21 cellular contexts compared by ENCODE assay signal in the genomic region with DNA sequence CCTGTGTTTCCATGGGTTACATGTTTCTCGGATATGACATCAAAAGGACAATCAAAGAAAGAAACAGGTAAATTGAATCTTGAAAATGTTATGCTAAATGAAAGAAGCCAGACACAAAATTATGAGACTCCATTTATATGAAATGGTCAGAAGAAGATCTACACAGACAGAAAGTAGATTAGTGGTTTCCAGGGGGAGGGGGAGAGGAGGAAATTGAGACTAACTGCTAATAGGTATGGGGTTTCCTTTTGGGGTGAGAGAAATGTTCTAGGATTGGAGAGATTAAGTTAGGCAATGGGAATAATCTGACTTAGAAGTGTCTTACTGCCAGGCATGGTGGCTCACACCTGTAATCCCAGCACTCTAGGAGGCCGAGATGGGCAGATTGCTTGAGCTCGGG.
"Had no signal": no experiment of that assay in that cellular context is flagged by ENCODE, and none has a peak within 500 bp of the region (broad histone marks: within the 10 kb centered on the region; RNA-seq: fewer than 3 reads in every experiment).

No MANE protein-coding gene starts in this region.

- H3K4me3 Mint-ChIP-seq: natural killer cell treated with Interleukin-12 subunit alpha and Interleukin-12 subunit beta and Interleukin-15 and Interleukin-18, amount 100 ng/mL, for 72 hours; neural crest cell; stimulated activated naive B cell treated with anti-CD40 and anti-IgM and Interleukin-4, amounts not matched to agents 10 μg/mL and 1 μg/mL and 100 μg/mL, for 72 hours; stimulated activated naive CD8-positive, alpha-beta T cell treated with anti-CD3 and anti-CD28 coated beads, Interleukin-15, Interleukin-2, amounts not matched to agents 100 ng/mL and 50 ng/mL, for 24 hours had no signal

- H3K27ac Mint-ChIP-seq: natural killer cell treated with Interleukin-12 subunit alpha and Interleukin-12 subunit beta and Interleukin-15 and Interleukin-18, amount 100 ng/mL, for 72 hours; stimulated activated naive B cell treated with anti-CD40 and anti-IgM and Interleukin-4, amounts not matched to agents 10 μg/mL and 1 μg/mL and 100 μg/mL, for 72 hours; stimulated activated naive CD8-positive, alpha-beta T cell treated with anti-CD3 and anti-CD28 coated beads, Interleukin-15, Interleukin-2, amounts not matched to agents 100 ng/mL and 50 ng/mL, for 24 hours had no signal

- H3K27me3 ChIP-seq: dorsolateral prefrontal cortex, neutrophil, pancreas, right lobe of liver, tibial nerve, upper lobe of left lung had no signal

- H3K4me3 ChIP-seq: dorsolateral prefrontal cortex, lower lobe of right lung, pancreas, right lobe of liver, thoracic aorta, tibial nerve, upper lobe of left lung had no signal

- H3K4me1 Mint-ChIP-seq: neural crest cell had no signal

- FAIRE-seq: frontal cortex, keratinocyte, pancreas, small intestine, urothelium cell line had no signal

- H3K4me1 ChIP-seq: lower lobe of right lung, pancreas, right lobe of liver, tibial nerve, upper lobe of left lung had no signal

- H3K27me3 Mint-ChIP-seq: natural killer cell treated with Interleukin-12 subunit alpha and Interleukin-12 subunit beta and Interleukin-15 and Interleukin-18, amount 100 ng/mL, for 72 hours; stimulated activated naive B cell treated with anti-CD40 and anti-IgM and Interleukin-4, amounts not matched to agents 10 μg/mL and 1 μg/mL and 100 μg/mL, for 72 hours; stimulated activated naive CD8-positive, alpha-beta T cell treated with anti-CD3 and anti-CD28 coated beads, Interleukin-15, Interleukin-2, amounts not matched to agents 100 ng/mL and 50 ng/mL, for 24 hours had no signal

- DNase-seq: dorsolateral prefrontal cortex; effector CD4-positive, alpha-beta T cell; hypothalamus; left ventricle myocardium superior; lower lobe of right lung; pancreas; right lobe of liver; small intestine; stimulated activated CD4-positive, alpha-beta T cell treated with anti-CD3 and anti-CD28 coated beads, Interleukin-15, amount 100 ng/mL, for 24 hours; stimulated activated CD4-positive, alpha-beta T cell treated with anti-CD3 and anti-CD28 coated beads, Interleukin-2, amount 100 ng/mL, for 48 hours; stimulated activated naive B cell treated with anti-CD40 and anti-IgM and Interleukin-4, amounts not matched to agents 10 μg/mL and 1 μg/mL and 100 μg/mL, for 72 hours; upper lobe of left lung had no signal

- H3K9me3 ChIP-seq: lower lobe of right lung, neutrophil, pancreas, right lobe of liver, thoracic aorta, tibial nerve, upper lobe of left lung had no signal

- ATAC-seq: left ventricle myocardium superior; lower lobe of right lung; natural killer cell treated with Interleukin-12 subunit alpha and Interleukin-12 subunit beta and Interleukin-15 and Interleukin-18, amount 100 ng/mL, for 72 hours; pancreas; right lobe of liver; stimulated activated naive B cell treated with anti-CD40 and anti-IgM and Interleukin-4, amounts not matched to agents 10 μg/mL and 1 μg/mL and 100 μg/mL, for 72 hours had no signal

- H3K9me3 Mint-ChIP-seq: natural killer cell treated with Interleukin-12 subunit alpha and Interleukin-12 subunit beta and Interleukin-15 and Interleukin-18, amount 100 ng/mL, for 72 hours had no signal

- H3K36me3 ChIP-seq: neutrophil, pancreas, right lobe of liver, thoracic aorta, upper lobe of left lung had no signal

- H3K27ac ChIP-seq: dorsolateral prefrontal cortex, lower lobe of right lung, neutrophil, pancreas, right lobe of liver, thoracic aorta, tibial nerve, upper lobe of left lung had no signal
